Comparison of ENCODE assay signal across 2 cellular contexts in the genomic region with DNA sequence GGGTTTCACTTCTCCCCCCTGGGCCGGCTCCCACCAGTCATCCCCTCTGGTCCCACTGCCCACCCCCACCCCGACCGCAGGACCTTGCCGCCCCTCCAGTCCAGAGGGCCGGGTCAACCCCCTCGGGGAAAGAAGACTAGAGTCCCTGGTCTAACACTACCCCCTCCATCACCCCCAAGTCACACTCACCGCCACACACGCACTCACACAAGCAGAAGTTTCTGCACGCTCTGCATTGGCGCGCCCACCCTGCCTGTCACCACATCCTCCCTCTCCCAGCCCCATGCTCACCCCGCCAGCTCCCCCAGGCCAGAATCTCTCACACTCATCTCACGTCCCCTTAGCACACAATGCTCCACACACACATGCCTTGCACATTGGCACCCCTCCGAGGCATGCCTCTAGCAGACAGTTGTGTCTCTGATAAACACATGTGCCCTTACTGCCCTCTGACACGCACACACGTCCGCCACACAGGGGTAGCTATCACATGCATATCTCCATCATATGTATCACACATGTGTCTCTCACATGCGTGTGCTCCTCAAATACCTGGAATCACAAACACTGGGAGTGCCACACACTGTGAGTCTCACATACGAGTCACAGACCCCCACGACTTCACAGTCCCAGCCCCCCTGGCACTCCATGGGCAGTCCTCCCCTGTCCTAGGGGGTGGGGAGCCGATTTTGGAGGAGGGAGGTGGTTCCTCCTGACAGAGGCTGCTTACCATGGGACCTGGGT.
TF ChIP-seq lines count a peak whose summit lies in the region.

No MANE protein-coding gene starts in this region.

TF ChIP-seq in SK-N-SH, 30 proteins besides CTCF, POLR2A, EP300 and RAD21 (continued from another document):
- TF ChIP-seq, protein P1, sequence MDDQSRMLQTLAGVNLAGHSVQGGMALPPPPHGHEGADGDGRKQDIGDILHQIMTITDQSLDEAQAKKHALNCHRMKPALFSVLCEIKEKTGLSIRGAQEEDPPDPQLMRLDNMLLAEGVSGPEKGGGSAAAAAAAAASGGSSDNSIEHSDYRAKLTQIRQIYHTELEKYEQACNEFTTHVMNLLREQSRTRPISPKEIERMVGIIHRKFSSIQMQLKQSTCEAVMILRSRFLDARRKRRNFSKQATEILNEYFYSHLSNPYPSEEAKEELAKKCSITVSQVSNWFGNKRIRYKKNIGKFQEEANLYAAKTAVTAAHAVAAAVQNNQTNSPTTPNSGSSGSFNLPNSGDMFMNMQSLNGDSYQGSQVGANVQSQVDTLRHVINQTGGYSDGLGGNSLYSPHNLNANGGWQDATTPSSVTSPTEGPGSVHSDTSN (IDR thresholded peaks at IDR 0.05), result no peak

TF ChIP-seq in SK-N-SH treated with all-trans-retinoic acid at 6 μM for 48 hours, 23 proteins besides CTCF, POLR2A, EP300 and RAD21 (continued from another document):
- TF ChIP-seq TSHZ2 (CRISPR knock-in tag; IDR thresholded peaks at IDR 0.05), result no peak
- no peak for TF ChIP-seq ZFP3 (CRISPR knock-in tag; IDR thresholded peaks at IDR 0.05)
- no peak for TF ChIP-seq TOX (CRISPR knock-in tag; IDR thresholded peaks at IDR 0.05; ENCODE audit: borderline replicate concordance)
- TF ChIP-seq, protein P2, sequence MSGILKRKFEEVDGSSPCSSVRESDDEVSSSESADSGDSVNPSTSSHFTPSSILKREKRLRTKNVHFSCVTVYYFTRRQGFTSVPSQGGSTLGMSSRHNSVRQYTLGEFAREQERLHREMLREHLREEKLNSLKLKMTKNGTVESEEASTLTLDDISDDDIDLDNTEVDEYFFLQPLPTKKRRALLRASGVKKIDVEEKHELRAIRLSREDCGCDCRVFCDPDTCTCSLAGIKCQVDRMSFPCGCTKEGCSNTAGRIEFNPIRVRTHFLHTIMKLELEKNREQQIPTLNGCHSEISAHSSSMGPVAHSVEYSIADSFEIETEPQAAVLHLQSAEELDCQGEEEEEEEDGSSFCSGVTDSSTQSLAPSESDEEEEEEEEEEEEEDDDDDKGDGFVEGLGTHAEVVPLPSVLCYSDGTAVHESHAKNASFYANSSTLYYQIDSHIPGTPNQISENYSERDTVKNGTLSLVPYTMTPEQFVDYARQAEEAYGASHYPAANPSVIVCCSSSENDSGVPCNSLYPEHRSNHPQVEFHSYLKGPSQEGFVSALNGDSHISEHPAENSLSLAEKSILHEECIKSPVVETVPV (CRISPR knock-in tag; IDR thresholded peaks at IDR 0.05), result no peak
- TF ChIP-seq ESRRG (CRISPR knock-in tag; IDR thresholded peaks at IDR 0.05), result no peak
- TF ChIP-seq ZNF565 (CRISPR knock-in tag; conservative IDR thresholded peaks at IDR 0.05; ENCODE audit: low read depth), result no peak
- TF ChIP-seq ARNTL (CRISPR knock-in tag; IDR thresholded peaks at IDR 0.05; ENCODE audit: borderline replicate concordance, low read depth), result no peak
- TF ChIP-seq OSR1 (CRISPR knock-in tag; IDR thresholded peaks at IDR 0.05), result no peak
- no peak for TF ChIP-seq SNAI2 (CRISPR knock-in tag; IDR thresholded peaks at IDR 0.05)
- TF ChIP-seq RARB (CRISPR knock-in tag; IDR thresholded peaks at IDR 0.05), result no peak
